In genomic region chr10:62047240-62047897, GRCh38 we compare ENCODE assay signal across 8 cellular contexts.
A peak's percentile ranks its signal among the peaks of the same experiment; 100 is the strongest.
DNase-seq lines count a peak whose midpoint lies in the region; ATAC-seq and TF ChIP-seq lines count a peak whose summit lies in the region.

No MANE protein-coding gene starts in this region.

- H3F3A ChIP-seq in Loucy (ENCODE audit: low read depth) (peaks cover 8% of the 10 kb centered on the region), GM23338 (replicated peaks; ENCODE audit: low read depth) (no peaks in the 10 kb centered on the region)

- no peak overlapping the region for H3K27ac Mint-ChIP-seq in GM23338

- no peak overlapping the region for H3K4me3 Mint-ChIP-seq in GM23338

- H3K9me3 Mint-ChIP-seq in GM23338, result no peaks in the 10 kb centered on the region

- H3K4me2 ChIP-seq in Loucy (ENCODE audit: low read depth, low read length, poor library complexity, severe bottlenecking) (peak overlapping the region; percentile 71), GM23338 (no peak overlapping the region)

- H3K79me2 ChIP-seq in Loucy (ENCODE audit: insufficient read depth, low read length), result peaks cover 93% of the 10 kb centered on the region
- H3K79me2 ChIP-seq in GM23338 (replicated peaks; ENCODE audit: insufficient read depth), result no peaks in the 10 kb centered on the region

- peaks cover 82% of the 10 kb centered on the region for H3K4me1 ChIP-seq in Loucy (ENCODE audit: insufficient read depth, low read length, poor library complexity, severe bottlenecking)
- peaks cover 42% of the 10 kb centered on the region for H3K4me1 ChIP-seq in rectal smooth muscle tissue (ENCODE audit: control insufficient read depth, insufficient read depth, low read length)
- peaks cover 64% of the 10 kb centered on the region for H3K4me1 ChIP-seq in GM23338 (ENCODE audit: insufficient read depth)

- ATAC-seq in HG03521 (IDR thresholded peaks at IDR 0.05; ENCODE audit: unreplicated experiment) (no peak), GM23338 (no peak)

- H3K9me3 ChIP-seq in Loucy (ENCODE audit: insufficient read depth, low read depth, low read length), result no peaks in the 10 kb centered on the region

- peak overlapping the region; percentile 92 to 94 for H3K27ac ChIP-seq in coronary artery
- H3K27ac ChIP-seq in rectal smooth muscle tissue (ENCODE audit: low read depth, low read length), result peak overlapping the region; percentile 93
- no peak overlapping the region for H3K27ac ChIP-seq in GM23338 (ENCODE audit: low read depth)

- peaks cover 3% of the 10 kb centered on the region for H3K36me3 ChIP-seq in GM06990 (ENCODE audit: control insufficient read depth, insufficient read depth, low read length)
- H3K36me3 ChIP-seq in Loucy (ENCODE audit: insufficient read depth, low read length), result peaks cover 29% of the 10 kb centered on the region
- no peaks in the 10 kb centered on the region for H3K36me3 ChIP-seq in rectal smooth muscle tissue (ENCODE audit: control insufficient read depth, insufficient read depth, low read length)
- H3K36me3 ChIP-seq in GM23338 (ENCODE audit: insufficient read depth), result no peaks in the 10 kb centered on the region

- peak overlapping the region; percentile 69 for H3K4me3 ChIP-seq in GM06990 (replicated peaks; ENCODE audit: low read depth, low read length)
- H3K4me3 ChIP-seq in Loucy (ENCODE audit: low read length, poor library complexity, severe bottlenecking), result peak overlapping the region; percentile 58
- H3K4me3 ChIP-seq in coronary artery, result peak overlapping the region; percentile 18
- H3K4me3 ChIP-seq in rectal smooth muscle tissue (ENCODE audit: low read length), result peak overlapping the region; percentile 10
- H3K4me3 ChIP-seq in GM23338, result no peak overlapping the region

- H3K36me3 Mint-ChIP-seq in GM23338 (ENCODE audit: low read depth), result no peaks in the 10 kb centered on the region

- H2AFZ ChIP-seq in Loucy (ENCODE audit: low read length) (no peak overlapping the region), GM23338 (no peak overlapping the region)

- TF ChIP-seq CTCF in GM06990 (IDR thresholded peaks at IDR 0.05; ENCODE audit: insufficient read depth, low read length, poor library complexity, severe bottlenecking) (no peak), Loucy (conservative IDR thresholded peaks at IDR 0.05; ENCODE audit: low read length) (no peak), coronary artery (IDR thresholded peaks at IDR 0.05) (no peak), GM23338 (conservative IDR thresholded peaks at IDR 0.05; ENCODE audit: low read depth in 2 of 2) (no peak)

- H3K9ac ChIP-seq in Loucy (ENCODE audit: low read depth, low read length, poor library complexity, severe bottlenecking) (peak overlapping the region; percentile 54), rectal smooth muscle tissue (ENCODE audit: low read length) (no peak overlapping the region)

- H3K9me2 ChIP-seq in Loucy (replicated peaks; ENCODE audit: low read depth, low read length) (no peaks in the 10 kb centered on the region), GM23338 (ENCODE audit: insufficient read depth) (peaks cover 7% of the 10 kb centered on the region)

- peaks cover 4% of the 10 kb centered on the region for H3K27me3 Mint-ChIP-seq in GM23338 (ENCODE audit: insufficient read depth, low read depth, poor library complexity)

- H3K4me1 Mint-ChIP-seq in GM23338, result peaks cover 69% of the 10 kb centered on the region

- peaks cover 20% of the 10 kb centered on the region for H4K20me1 ChIP-seq in Loucy (ENCODE audit: insufficient read depth, low read length, poor library complexity, severe bottlenecking)
- no peaks in the 10 kb centered on the region for H4K20me1 ChIP-seq in GM23338 (replicated peaks; ENCODE audit: insufficient read depth)

- H3K27me3 ChIP-seq in GM06990 (replicated peaks; ENCODE audit: control insufficient read depth, insufficient read depth, low read length) (no peaks in the 10 kb centered on the region), Loucy (ENCODE audit: insufficient read depth, low read length, poor library complexity, severe bottlenecking) (no peaks in the 10 kb centered on the region), rectal smooth muscle tissue (ENCODE audit: control insufficient read depth, insufficient read depth, low read length) (no peaks in the 10 kb centered on the region), GM23338 (ENCODE audit: insufficient read depth) (no peaks in the 10 kb centered on the region)

- peak; percentile 36 for DNase-seq in GM06990 (ENCODE audit: extremely low read depth, insufficient read length)
- no peak for DNase-seq in coronary artery (ENCODE audit: low spot score)
- DNase-seq in 8988T, result no peak
- DNase-seq in GM23338 (ENCODE audit: low spot score), result no peak
- DNase-seq in NOMO-1 treated with DMSO at 0.1 percent for 48 hours (lab: John Stamatoyannopoulos, UW; ENCODE audit: unreplicated experiment), result no peak

TF ChIP-seq in GM23338, 12 proteins besides CTCF, POLR2A, EP300 and RAD21 (continues in another document):
- TF ChIP-seq NANOG (IDR thresholded peaks at IDR 0.05; ENCODE audit: borderline replicate concordance), result no peak
- TF ChIP-seq JUNB (IDR thresholded peaks at IDR 0.05; ENCODE audit: unreplicated experiment), result no peak
- TF ChIP-seq ZNF114 (CRISPR knock-in tag; IDR thresholded peaks at IDR 0.05), result no peak
- no peak for TF ChIP-seq REST (IDR thresholded peaks at IDR 0.05; ENCODE audit: unreplicated experiment)
- no peak for TF ChIP-seq POLR2AphosphoS5 (IDR thresholded peaks at IDR 0.05; ENCODE audit: low read depth)
- TF ChIP-seq ZNF331 (CRISPR knock-in tag; IDR thresholded peaks at IDR 0.05; ENCODE audit: low read depth), result no peak
- TF ChIP-seq EZH2phosphoT487 (IDR thresholded peaks at IDR 0.05; ENCODE audit: unreplicated experiment), result no peak
- TF ChIP-seq STAT1 (IDR thresholded peaks at IDR 0.05; ENCODE audit: unreplicated experiment), result no peak
- TF ChIP-seq, protein P1, sequence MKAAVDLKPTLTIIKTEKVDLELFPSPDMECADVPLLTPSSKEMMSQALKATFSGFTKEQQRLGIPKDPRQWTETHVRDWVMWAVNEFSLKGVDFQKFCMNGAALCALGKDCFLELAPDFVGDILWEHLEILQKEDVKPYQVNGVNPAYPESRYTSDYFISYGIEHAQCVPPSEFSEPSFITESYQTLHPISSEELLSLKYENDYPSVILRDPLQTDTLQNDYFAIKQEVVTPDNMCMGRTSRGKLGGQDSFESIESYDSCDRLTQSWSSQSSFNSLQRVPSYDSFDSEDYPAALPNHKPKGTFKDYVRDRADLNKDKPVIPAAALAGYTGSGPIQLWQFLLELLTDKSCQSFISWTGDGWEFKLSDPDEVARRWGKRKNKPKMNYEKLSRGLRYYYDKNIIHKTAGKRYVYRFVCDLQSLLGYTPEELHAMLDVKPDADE (IDR thresholded peaks at IDR 0.05), result no peak
- TF ChIP-seq CREB1 (CRISPR knock-in tag; IDR thresholded peaks at IDR 0.05; ENCODE audit: low read depth), result no peak
- TF ChIP-seq EZH2 (IDR thresholded peaks at IDR 0.05; ENCODE audit: low read depth, unreplicated experiment), result no peak
